Comparison of ENCODE assay signal across 1 cellular context in the genomic region with DNA sequence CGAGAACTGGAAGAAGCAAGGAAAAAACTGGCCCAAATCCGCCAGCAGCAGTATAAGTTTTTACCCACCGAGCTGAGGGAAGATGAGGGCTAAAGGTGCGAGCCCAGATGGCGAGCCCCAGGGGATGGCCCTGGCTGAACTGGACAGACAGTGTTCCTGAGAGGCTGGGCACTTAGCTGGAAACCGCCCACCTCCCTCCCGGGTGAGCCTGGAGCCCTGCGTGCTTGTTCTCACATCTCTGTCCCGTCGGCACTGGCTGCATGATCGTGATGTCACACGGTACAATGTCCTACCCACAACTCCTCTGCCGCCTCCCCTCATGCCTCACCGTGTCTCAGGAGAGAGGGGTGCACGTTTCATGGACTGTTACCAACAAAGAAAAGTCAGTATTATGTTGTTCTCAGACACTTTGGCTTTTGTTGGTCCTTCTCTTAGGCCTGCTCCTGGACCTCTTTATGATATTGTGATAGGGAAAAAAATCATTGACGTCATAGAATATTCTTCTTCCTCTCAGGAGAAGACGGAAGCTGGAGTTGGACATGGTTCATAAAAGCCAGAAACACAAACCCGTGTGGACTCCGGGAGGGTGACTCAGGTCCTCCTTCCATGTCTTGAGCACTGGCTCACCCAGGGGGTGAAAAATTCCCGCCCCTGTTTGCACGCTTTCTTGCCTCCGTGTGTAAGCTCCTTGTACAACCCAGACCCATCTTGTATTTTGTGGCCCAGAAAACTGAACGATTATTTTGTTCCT.
TF ChIP-seq lines count a peak whose summit lies in the region.

No MANE protein-coding gene starts in this region.

TF ChIP-seq in IMR-90, 13 proteins besides CTCF, POLR2A, EP300 and RAD21:
- TF ChIP-seq RFX5 (IDR thresholded peaks at IDR 0.05; ENCODE audit: low read depth, low read length) (no peak), RCOR1 (IDR thresholded peaks at IDR 0.05; ENCODE audit: insufficient replicate concordance, low read length) (no peak)
